In the genomic region with DNA sequence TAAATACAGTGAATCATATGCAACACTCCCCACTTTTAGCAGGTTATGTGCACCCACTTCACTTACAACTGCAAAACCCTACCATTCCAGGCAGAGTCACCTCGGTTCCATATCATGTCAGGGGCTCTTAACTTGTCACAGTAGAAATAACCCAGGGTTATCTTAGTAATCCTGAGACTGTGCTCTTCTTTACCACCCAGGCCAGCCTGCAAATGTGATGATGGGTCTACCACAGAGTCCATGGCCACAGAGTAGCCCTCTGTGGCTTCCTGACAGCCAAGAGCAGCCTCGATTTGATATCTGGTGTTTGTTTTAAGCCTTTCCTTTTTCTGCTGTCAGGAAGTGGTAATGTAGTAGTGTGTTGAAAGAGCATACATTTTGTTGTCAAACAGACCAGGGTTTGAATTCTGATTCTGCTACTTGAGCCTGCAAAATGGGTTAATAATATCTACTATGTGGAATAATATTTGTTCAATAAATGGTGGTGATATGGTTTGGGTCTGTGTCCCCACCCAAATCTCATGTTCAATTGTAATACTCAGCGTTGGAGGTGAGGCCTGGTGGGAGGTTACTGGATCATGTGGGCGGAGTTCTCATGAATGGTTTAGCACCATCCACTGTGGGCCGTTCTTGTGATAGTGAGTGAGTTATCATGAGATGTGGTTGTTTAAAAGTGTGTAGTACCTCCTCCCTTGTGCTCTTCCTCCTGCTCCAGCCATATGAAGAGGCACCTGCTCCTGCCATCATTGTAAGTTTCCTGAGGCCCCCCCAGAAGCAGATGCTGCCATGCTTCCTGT, we compare ENCODE assay signal across 21 cellular contexts.
"Had no signal": no experiment of that assay in that cellular context is flagged by ENCODE, and none has a peak within 500 bp of the region (broad histone marks: within the 10 kb centered on the region; RNA-seq: fewer than 3 reads in every experiment).

No MANE protein-coding gene starts in this region.

- H3K27me3 ChIP-seq: Peyer's patch, SJCRH30 had no signal

- DNase-seq: KBM-7, NCI-H1048, NCI-H1105, NCI-H1417, NCI-H1436 treated with DMSO at 0.1 percent for 48 hours, NCI-H1694, NCI-H187 treated with DMSO at 0.1 percent for 48 hours, NCI-H2029 treated with DMSO at 0.1 percent for 48 hours, NCI-H2171 treated with DMSO at 0.1 percent for 48 hours, NCI-H524, NCI-H526 treated with DMSO at 0.1 percent for 48 hours, NCI-H748 treated with DMSO at 0.1 percent for 48 hours, OCI-M1, PC-9, Peyer's patch, SHP77 treated with DMSO at 0.1 percent for 48 hours, SJCRH30, T-helper 1 cell had no signal

- H3K4me1 ChIP-seq: Peyer's patch, SJCRH30 had no signal

- H3K27ac ChIP-seq: HL-60, PC-9, Peyer's patch, SJCRH30 had no signal

- ATAC-seq: Right ventricle myocardium inferior, SK-N-SH treated with all-trans-retinoic acid at 6 μM for 48 hours had no signal

- H3K9me3 ChIP-seq: Peyer's patch, SJCRH30 had no signal

- H2AFZ ChIP-seq: PC-9 had no signal

- H3K4me2 ChIP-seq: PC-9 had no signal

- H3K4me3 ChIP-seq: PC-9, Peyer's patch, SJCRH30 had no signal

- H3K36me3 ChIP-seq: Peyer's patch, SJCRH30 had no signal
